12 cellular contexts compared by ENCODE assay signal in genomic region chr6:2976571-2977085, GRCh38. TPM values are rescaled to one million over a fixed set of nuclear protein-coding genes. Genes with fewer than 3 reads are reported as not detected.
DNase-seq lines count a peak whose midpoint lies in the region; FAIRE-seq and TF ChIP-seq lines count a peak whose summit lies in the region.
"Had no signal": no experiment of that assay in that cellular context is flagged by ENCODE, and none has a peak within 500 bp of the region (broad histone marks: within the 10 kb centered on the region; RNA-seq: fewer than 3 reads in every experiment).

No MANE protein-coding gene starts in this region.

- no peaks in the 10 kb centered on the region for H3K9me3 ChIP-seq in astrocyte (ENCODE audit: insufficient read depth, low read depth, low read length)
- no peaks in the 10 kb centered on the region for H3K9me3 ChIP-seq in small intestine (ENCODE audit: control insufficient read depth, low read depth)
- H3K9me3 ChIP-seq: mucosa of descending colon had no signal

- peak; percentile 74 for DNase-seq in AG08395 (ENCODE audit: low spot score)
- peak; percentile 88 for DNase-seq in HS-5 (ENCODE audit: low read depth)
- peak; percentile 84 for DNase-seq in astrocyte (ENCODE audit: low read depth)
- DNase-seq in hepatic stellate cell (ENCODE audit: low spot score) = peak; percentile 66
- no peak for DNase-seq in NCI-H2029 treated with DMSO at 0.1 percent for 48 hours (lab: John Stamatoyannopoulos, UW)
- DNase-seq in NCI-H146 treated with DMSO at 0.1 percent for 48 hours (lab: John Stamatoyannopoulos, UW; ENCODE audit: unreplicated experiment) = no peak
- no peak for DNase-seq in small intestine
- DNase-seq in HuH-7 (ENCODE audit: low spot score) = no peak
- DNase-seq: Calu3, mucosa of descending colon, NCI-H1417, substantia nigra had no signal

- H3K27me3 ChIP-seq in astrocyte (ENCODE audit: insufficient read depth, low read length) (no peaks in the 10 kb centered on the region), small intestine (ENCODE audit: control insufficient read depth in 2 of 2, insufficient read depth in 2 of 2, low read length in 2 of 2) (no peaks in the 10 kb centered on the region)

- H3K4me1 ChIP-seq in astrocyte (ENCODE audit: insufficient read depth, low read length) (peaks cover 31% of the 10 kb centered on the region), small intestine (ENCODE audit: control insufficient read depth in 2 of 2, insufficient read depth in 1 of 2, low read depth in 1 of 2, low read length in 1 of 2) (peaks cover 6 to 10% of the 10 kb centered on the region in 2 donors)

- H3K9me3 Mint-ChIP-seq in astrocyte (ENCODE audit: unreplicated experiment) = no peaks in the 10 kb centered on the region

- H3K79me2 ChIP-seq in astrocyte (ENCODE audit: insufficient read depth, low read length) = peaks cover 1% of the 10 kb centered on the region

- no peaks in the 10 kb centered on the region for H3K36me3 Mint-ChIP-seq in astrocyte (ENCODE audit: low read depth, unreplicated experiment)

- no peaks in the 10 kb centered on the region for H4K20me1 ChIP-seq in astrocyte (ENCODE audit: insufficient read depth, low read length)

- peaks cover 6% of the 10 kb centered on the region for H3K27me3 Mint-ChIP-seq in astrocyte (ENCODE audit: low read depth, unreplicated experiment)

- H3K4me3 ChIP-seq in astrocyte (ENCODE audit: insufficient read depth, low read depth, low read length) (no peak overlapping the region), small intestine (ENCODE audit: low read depth in 1 of 2, low read length in 2 of 2) (no peak overlapping the region)
- H3K4me3 ChIP-seq: mucosa of descending colon had no signal

- peak overlapping the region; percentile 76 for H3K9ac ChIP-seq in astrocyte (ENCODE audit: low read length)

- TF ChIP-seq CTCF in astrocyte (IDR thresholded peaks at IDR 0.05; ENCODE audit: insufficient read depth, low read depth, low read length) = no peak

- FAIRE-seq in astrocyte (lab: Jason Lieb, UNC) (peak; percentile 34), small intestine (lab: Jason Lieb, UNC) (no peak)

- peaks cover 23% of the 10 kb centered on the region for H3K4me1 Mint-ChIP-seq in astrocyte (ENCODE audit: low read depth, unreplicated experiment)

- H3K4me3 Mint-ChIP-seq in astrocyte (ENCODE audit: unreplicated experiment) = no peak overlapping the region

- peak overlapping the region; percentile 74 for H2AFZ ChIP-seq in astrocyte (ENCODE audit: low read depth, low read length)

- WGBS in small intestine, 3 donors = 63 to 73% (median 68%) methylated on average over 7 of the region's 7 CpGs

- H3K36me3 ChIP-seq in astrocyte (ENCODE audit: insufficient read depth, low read length) (no peaks in the 10 kb centered on the region), small intestine (ENCODE audit: control insufficient read depth in 2 of 2, insufficient read depth in 2 of 2, low read length in 2 of 2) (no peaks in the 10 kb centered on the region)

- H3K27ac ChIP-seq in astrocyte (ENCODE audit: low read depth, low read length) (peak overlapping the region; percentile 90), small intestine (ENCODE audit: low read depth in 1 of 2, low read length in 1 of 2) (no peak overlapping the region)

- peak overlapping the region; percentile 76 for H3K4me2 ChIP-seq in astrocyte (ENCODE audit: low read length)

- peak overlapping the region; percentile 75 for H3K27ac Mint-ChIP-seq in astrocyte (ENCODE audit: unreplicated experiment)

RNA-seq across cellular contexts. Expression of gene SERPINB6, which starts 5.3 kb away (rescaled TPM):
- total RNA-seq in astrocyte = 68.4 and 75.3 TPM in 2 replicates
- 100 to 1,000 TPM; 306 to 539 (median 531) TPM for polyA plus RNA-seq in small intestine

RNA-seq across cellular contexts. Expression of gene NQO2, which starts 23.1 kb away (rescaled TPM):
- 9.4 and 12.4 TPM in 2 replicates for total RNA-seq in astrocyte
- polyA plus RNA-seq in small intestine = 10 to 100 TPM; 35.6 to 84.5 (median 82.1) TPM

Comparison
In these comparisons a context has a peak if more than half of its experiments do, and no peak if none do; other contexts are left out.
1. DNase-seq: peak in AG08395 (single experiment), HS-5 (single experiment), astrocyte (single experiment) and hepatic stellate cell (single experiment); none in NCI-H2029 treated with DMSO at 0.1 percent for 48 hours (single experiment), NCI-H146 treated with DMSO at 0.1 percent for 48 hours (single experiment), small intestine (single experiment) and HuH-7 (single experiment).